Comparison of ENCODE assay signal across 1 cellular context in the genomic region with DNA sequence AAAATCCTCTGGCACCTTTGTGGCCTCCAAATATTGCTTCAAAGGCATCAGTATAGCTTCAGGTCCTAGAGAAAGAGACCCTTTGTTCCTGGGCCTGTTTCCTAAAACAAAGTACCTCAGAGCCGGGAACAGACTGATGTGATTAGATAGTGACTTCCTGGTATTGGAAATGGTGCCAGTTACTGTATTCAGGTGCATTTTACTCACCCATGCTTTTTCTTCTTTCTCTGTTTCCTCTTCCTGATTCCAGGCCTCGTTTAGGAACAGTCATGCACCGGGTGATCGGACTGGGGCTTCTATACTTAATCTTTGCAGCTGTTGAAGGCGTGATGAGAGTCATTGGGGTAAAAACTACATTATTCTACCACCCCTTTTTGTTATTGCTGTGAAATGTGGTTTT.
TF ChIP-seq lines count a peak whose summit lies in the region.

No MANE protein-coding gene starts in this region.

TF ChIP-seq in GM23338, 12 proteins besides CTCF, POLR2A, EP300 and RAD21 (continued from another document):
- TF ChIP-seq, protein P1, sequence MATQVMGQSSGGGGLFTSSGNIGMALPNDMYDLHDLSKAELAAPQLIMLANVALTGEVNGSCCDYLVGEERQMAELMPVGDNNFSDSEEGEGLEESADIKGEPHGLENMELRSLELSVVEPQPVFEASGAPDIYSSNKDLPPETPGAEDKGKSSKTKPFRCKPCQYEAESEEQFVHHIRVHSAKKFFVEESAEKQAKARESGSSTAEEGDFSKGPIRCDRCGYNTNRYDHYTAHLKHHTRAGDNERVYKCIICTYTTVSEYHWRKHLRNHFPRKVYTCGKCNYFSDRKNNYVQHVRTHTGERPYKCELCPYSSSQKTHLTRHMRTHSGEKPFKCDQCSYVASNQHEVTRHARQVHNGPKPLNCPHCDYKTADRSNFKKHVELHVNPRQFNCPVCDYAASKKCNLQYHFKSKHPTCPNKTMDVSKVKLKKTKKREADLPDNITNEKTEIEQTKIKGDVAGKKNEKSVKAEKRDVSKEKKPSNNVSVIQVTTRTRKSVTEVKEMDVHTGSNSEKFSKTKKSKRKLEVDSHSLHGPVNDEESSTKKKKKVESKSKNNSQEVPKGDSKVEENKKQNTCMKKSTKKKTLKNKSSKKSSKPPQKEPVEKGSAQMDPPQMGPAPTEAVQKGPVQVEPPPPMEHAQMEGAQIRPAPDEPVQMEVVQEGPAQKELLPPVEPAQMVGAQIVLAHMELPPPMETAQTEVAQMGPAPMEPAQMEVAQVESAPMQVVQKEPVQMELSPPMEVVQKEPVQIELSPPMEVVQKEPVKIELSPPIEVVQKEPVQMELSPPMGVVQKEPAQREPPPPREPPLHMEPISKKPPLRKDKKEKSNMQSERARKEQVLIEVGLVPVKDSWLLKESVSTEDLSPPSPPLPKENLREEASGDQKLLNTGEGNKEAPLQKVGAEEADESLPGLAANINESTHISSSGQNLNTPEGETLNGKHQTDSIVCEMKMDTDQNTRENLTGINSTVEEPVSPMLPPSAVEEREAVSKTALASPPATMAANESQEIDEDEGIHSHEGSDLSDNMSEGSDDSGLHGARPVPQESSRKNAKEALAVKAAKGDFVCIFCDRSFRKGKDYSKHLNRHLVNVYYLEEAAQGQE (IDR thresholded peaks at IDR 0.05; ENCODE audit: unreplicated experiment) = no peak
- TF ChIP-seq ZNF462 (CRISPR knock-in tag; IDR thresholded peaks at IDR 0.05) (no peak), ZNF114 (CRISPR knock-in tag; IDR thresholded peaks at IDR 0.05) (no peak)
